Comparison of ENCODE assay signal across 1 cellular context in the genomic region with DNA sequence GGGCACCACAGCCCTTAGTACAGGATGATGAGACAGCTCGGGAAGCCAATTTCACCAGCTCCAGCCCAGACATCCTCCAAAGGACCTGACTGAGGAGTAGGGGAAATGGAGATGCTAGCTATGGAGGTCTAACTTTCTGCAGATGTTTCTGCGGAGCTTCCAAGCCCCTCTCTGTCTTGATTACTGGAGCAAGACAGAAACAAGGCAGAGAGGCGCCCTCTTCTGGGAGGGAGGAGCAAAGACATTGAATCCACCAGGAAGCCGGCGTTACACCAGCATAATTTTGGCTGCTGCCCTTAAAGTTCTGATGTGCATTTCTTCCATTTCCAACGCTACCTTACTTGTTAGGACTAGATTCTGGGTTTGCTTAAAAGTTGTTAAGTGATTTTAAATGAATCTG.
TF ChIP-seq lines count a peak whose summit lies in the region.

No MANE protein-coding gene starts in this region.

TF ChIP-seq in PFSK-1, 5 proteins besides CTCF, POLR2A, EP300 and RAD21 (continued from another document):
- TF ChIP-seq, protein P1, sequence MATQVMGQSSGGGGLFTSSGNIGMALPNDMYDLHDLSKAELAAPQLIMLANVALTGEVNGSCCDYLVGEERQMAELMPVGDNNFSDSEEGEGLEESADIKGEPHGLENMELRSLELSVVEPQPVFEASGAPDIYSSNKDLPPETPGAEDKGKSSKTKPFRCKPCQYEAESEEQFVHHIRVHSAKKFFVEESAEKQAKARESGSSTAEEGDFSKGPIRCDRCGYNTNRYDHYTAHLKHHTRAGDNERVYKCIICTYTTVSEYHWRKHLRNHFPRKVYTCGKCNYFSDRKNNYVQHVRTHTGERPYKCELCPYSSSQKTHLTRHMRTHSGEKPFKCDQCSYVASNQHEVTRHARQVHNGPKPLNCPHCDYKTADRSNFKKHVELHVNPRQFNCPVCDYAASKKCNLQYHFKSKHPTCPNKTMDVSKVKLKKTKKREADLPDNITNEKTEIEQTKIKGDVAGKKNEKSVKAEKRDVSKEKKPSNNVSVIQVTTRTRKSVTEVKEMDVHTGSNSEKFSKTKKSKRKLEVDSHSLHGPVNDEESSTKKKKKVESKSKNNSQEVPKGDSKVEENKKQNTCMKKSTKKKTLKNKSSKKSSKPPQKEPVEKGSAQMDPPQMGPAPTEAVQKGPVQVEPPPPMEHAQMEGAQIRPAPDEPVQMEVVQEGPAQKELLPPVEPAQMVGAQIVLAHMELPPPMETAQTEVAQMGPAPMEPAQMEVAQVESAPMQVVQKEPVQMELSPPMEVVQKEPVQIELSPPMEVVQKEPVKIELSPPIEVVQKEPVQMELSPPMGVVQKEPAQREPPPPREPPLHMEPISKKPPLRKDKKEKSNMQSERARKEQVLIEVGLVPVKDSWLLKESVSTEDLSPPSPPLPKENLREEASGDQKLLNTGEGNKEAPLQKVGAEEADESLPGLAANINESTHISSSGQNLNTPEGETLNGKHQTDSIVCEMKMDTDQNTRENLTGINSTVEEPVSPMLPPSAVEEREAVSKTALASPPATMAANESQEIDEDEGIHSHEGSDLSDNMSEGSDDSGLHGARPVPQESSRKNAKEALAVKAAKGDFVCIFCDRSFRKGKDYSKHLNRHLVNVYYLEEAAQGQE (IDR thresholded peaks at IDR 0.05; ENCODE audit: insufficient read depth in 1 of 2, low read depth in 2 of 2, low read length in 2 of 2): no peak
- TF ChIP-seq POLR2AphosphoS5 (IDR thresholded peaks at IDR 0.05; ENCODE audit: low read depth, low read length): peak; percentile 43; the same call in 1 of the 2 replicates
